14 cellular contexts compared by ENCODE assay signal in genomic region chr22:21615731-21616130, GRCh38. TPM values are rescaled to one million over a fixed set of nuclear protein-coding genes. Genes with fewer than 3 reads are reported as not detected.
DNase-seq lines count a peak whose midpoint lies in the region; ATAC-seq lines count a peak whose summit lies in the region.
"Had no signal": no experiment of that assay in that cellular context is flagged by ENCODE, and none has a peak within 500 bp of the region (broad histone marks: within the 10 kb centered on the region; RNA-seq: fewer than 3 reads in every experiment).

No MANE protein-coding gene starts in this region.

- no peaks in the 10 kb centered on the region for H3K9me3 Mint-ChIP-seq in activated CD4-positive, alpha-beta memory T cell treated with anti-CD3 and anti-CD28 coated beads for 36 hours
- H3K9me3 Mint-ChIP-seq in activated CD4-positive, alpha-beta memory T cell treated with anti-CD3 and anti-CD28 coated beads, Interleukin-2, amount 10 ng/mL, durations not matched to agents 7 days and 5 days = no peaks in the 10 kb centered on the region
- H3K9me3 Mint-ChIP-seq in IgD-negative memory B cell = no peaks in the 10 kb centered on the region
- H3K9me3 Mint-ChIP-seq in central memory CD8-positive, alpha-beta T cell = no peaks in the 10 kb centered on the region
- no peaks in the 10 kb centered on the region for H3K9me3 Mint-ChIP-seq in stimulated activated naive B cell treated with anti-CD40 and anti-IgM and Interleukin-4, amounts not matched to agents 10 μg/mL and 1 μg/mL and 100 μg/mL, for 72 hours

- no peak for ATAC-seq in central memory CD8-positive, alpha-beta T cell (replicated peaks; ENCODE audit: extremely low read depth, poor library complexity, severe bottlenecking)
- ATAC-seq in stimulated activated naive B cell treated with anti-CD40 and anti-IgM and Interleukin-4, amounts not matched to agents 10 μg/mL and 1 μg/mL and 100 μg/mL, for 72 hours (replicated peaks) = no peak

- CTCF ChIA-PET in activated CD4-positive, alpha-beta memory T cell treated with anti-CD3 and anti-CD28 coated beads for 36 hours (lab: Charles Lee) = interaction anchor here (0.8 to 2.6 kb wide), 4 partner anchors 12 to 31 kb away, joined by 3 to 14 read pairs (median 4); partner anchors contain the start of gene YDJC
- CTCF ChIA-PET in activated CD4-positive, alpha-beta memory T cell treated with anti-CD3 and anti-CD28 coated beads, Interleukin-2, amount 10 ng/mL, durations not matched to agents 7 days and 5 days (lab: Charles Lee) = interaction anchor here (1.5 to 2.3 kb wide), 2 partner anchors 13 to 31 kb away, joined by 3 to 8 read pairs; partner anchors contain the start of gene YDJC

- H3K36me3 Mint-ChIP-seq in activated CD4-positive, alpha-beta memory T cell treated with anti-CD3 and anti-CD28 coated beads for 36 hours = peaks cover 24% of the 10 kb centered on the region
- H3K36me3 Mint-ChIP-seq in activated CD4-positive, alpha-beta memory T cell treated with anti-CD3 and anti-CD28 coated beads, Interleukin-2, amount 10 ng/mL, durations not matched to agents 7 days and 5 days (ENCODE audit: low read depth) = peaks cover 35% of the 10 kb centered on the region
- H3K36me3 Mint-ChIP-seq in IgD-negative memory B cell = peaks cover 3% of the 10 kb centered on the region
- peaks cover 55% of the 10 kb centered on the region for H3K36me3 Mint-ChIP-seq in central memory CD8-positive, alpha-beta T cell (ENCODE audit: insufficient read depth)
- peaks cover 25 to 45% of the 10 kb centered on the region in 2 donors for H3K36me3 Mint-ChIP-seq in stimulated activated naive B cell treated with anti-CD40 and anti-IgM and Interleukin-4, amounts not matched to agents 10 μg/mL and 1 μg/mL and 100 μg/mL, for 72 hours

- intact Hi-C loops in activated CD4-positive, alpha-beta memory T cell treated with anti-CD3 and anti-CD28 coated beads for 36 hours (cut with micrococcal nuclease) = no loop called here

- H3K27ac Mint-ChIP-seq in activated CD4-positive, alpha-beta memory T cell treated with anti-CD3 and anti-CD28 coated beads for 36 hours = peak overlapping the region; percentile 21
- no peak overlapping the region for H3K27ac Mint-ChIP-seq in activated CD4-positive, alpha-beta memory T cell treated with anti-CD3 and anti-CD28 coated beads, Interleukin-2, amount 10 ng/mL, durations not matched to agents 7 days and 5 days
- H3K27ac Mint-ChIP-seq in IgD-negative memory B cell = peak overlapping the region in 2 of 3 donors; percentile 7 to 86
- peak overlapping the region; percentile 76 for H3K27ac Mint-ChIP-seq in central memory CD8-positive, alpha-beta T cell (ENCODE audit: low read depth)
- H3K27ac Mint-ChIP-seq in stimulated activated naive B cell treated with anti-CD40 and anti-IgM and Interleukin-4, amounts not matched to agents 10 μg/mL and 1 μg/mL and 100 μg/mL, for 72 hours = peak overlapping the region; percentile 75

- peaks cover 24% of the 10 kb centered on the region for H3K4me1 Mint-ChIP-seq in activated CD4-positive, alpha-beta memory T cell treated with anti-CD3 and anti-CD28 coated beads for 36 hours (ENCODE audit: low read depth)
- peaks cover 2% of the 10 kb centered on the region for H3K4me1 Mint-ChIP-seq in activated CD4-positive, alpha-beta memory T cell treated with anti-CD3 and anti-CD28 coated beads, Interleukin-2, amount 10 ng/mL, durations not matched to agents 7 days and 5 days
- peaks cover 26 to 31% (median 30%) of the 10 kb centered on the region in 3 donors for H3K4me1 Mint-ChIP-seq in IgD-negative memory B cell
- H3K4me1 Mint-ChIP-seq in central memory CD8-positive, alpha-beta T cell = peaks cover 42% of the 10 kb centered on the region
- H3K4me1 Mint-ChIP-seq in stimulated activated naive B cell treated with anti-CD40 and anti-IgM and Interleukin-4, amounts not matched to agents 10 μg/mL and 1 μg/mL and 100 μg/mL, for 72 hours = peaks cover 25 to 58% of the 10 kb centered on the region in 2 donors

- no peak overlapping the region for H3K4me3 Mint-ChIP-seq in activated CD4-positive, alpha-beta memory T cell treated with anti-CD3 and anti-CD28 coated beads for 36 hours
- no peak overlapping the region for H3K4me3 Mint-ChIP-seq in activated CD4-positive, alpha-beta memory T cell treated with anti-CD3 and anti-CD28 coated beads, Interleukin-2, amount 10 ng/mL, durations not matched to agents 7 days and 5 days
- H3K4me3 Mint-ChIP-seq in IgD-negative memory B cell = peak overlapping the region in 3 of 4 donors; percentile 8 to 84 (median 16)
- H3K4me3 Mint-ChIP-seq in central memory CD8-positive, alpha-beta T cell = no peak overlapping the region
- H3K4me3 Mint-ChIP-seq in stimulated activated naive B cell treated with anti-CD40 and anti-IgM and Interleukin-4, amounts not matched to agents 10 μg/mL and 1 μg/mL and 100 μg/mL, for 72 hours = no peak overlapping the region

- H3K27me3 Mint-ChIP-seq in activated CD4-positive, alpha-beta memory T cell treated with anti-CD3 and anti-CD28 coated beads for 36 hours = no peaks in the 10 kb centered on the region
- H3K27me3 Mint-ChIP-seq in activated CD4-positive, alpha-beta memory T cell treated with anti-CD3 and anti-CD28 coated beads, Interleukin-2, amount 10 ng/mL, durations not matched to agents 7 days and 5 days = no peaks in the 10 kb centered on the region
- H3K27me3 Mint-ChIP-seq in IgD-negative memory B cell = no peaks in the 10 kb centered on the region
- no peaks in the 10 kb centered on the region for H3K27me3 Mint-ChIP-seq in central memory CD8-positive, alpha-beta T cell
- H3K27me3 Mint-ChIP-seq in stimulated activated naive B cell treated with anti-CD40 and anti-IgM and Interleukin-4, amounts not matched to agents 10 μg/mL and 1 μg/mL and 100 μg/mL, for 72 hours = no peaks in the 10 kb centered on the region

- no peak for DNase-seq in activated CD4-positive, alpha-beta memory T cell treated with anti-CD3 and anti-CD28 coated beads for 36 hours
- no peak for DNase-seq in activated CD4-positive, alpha-beta memory T cell treated with anti-CD3 and anti-CD28 coated beads, Interleukin-2, amount 10 ng/mL, durations not matched to agents 7 days and 5 days
- no peak for DNase-seq in central memory CD8-positive, alpha-beta T cell (ENCODE audit: low spot score in 2 of 2)
- no peak for DNase-seq in stimulated activated naive B cell treated with anti-CD40 and anti-IgM and Interleukin-4, amounts not matched to agents 10 μg/mL and 1 μg/mL and 100 μg/mL, for 72 hours
- DNase-seq in MV-4-11 (lab: John Stamatoyannopoulos, UW) (no peak), iPS-NIHi7 (ENCODE audit: extremely low spot score) (no peak), RKO (ENCODE audit: low spot score) (no peak)
- DNase-seq: 8988T, Caco-2, KG1, NCI-H1105, NCI-H1694 treated with DMSO at 0.1 percent for 48 hours, SIG-M5 had no signal

- POLR2A ChIA-PET in activated CD4-positive, alpha-beta memory T cell treated with anti-CD3 and anti-CD28 coated beads for 36 hours (lab: Charles Lee) = no interaction called here
- POLR2A ChIA-PET in activated CD4-positive, alpha-beta memory T cell treated with anti-CD3 and anti-CD28 coated beads, Interleukin-2, amount 10 ng/mL, durations not matched to agents 7 days and 5 days (lab: Charles Lee) = interaction anchor here (1.0 to 1.2 kb wide), 2 partner anchors 18 to 27 kb away, joined by 3 read pairs; no protein-coding TSS in a partner anchor

RNA-seq across cellular contexts. Expression of gene YDJC, which starts 14.1 kb away (rescaled TPM):
- total RNA-seq in activated CD4-positive, alpha-beta memory T cell treated with anti-CD3 and anti-CD28 coated beads for 36 hours = 10 to 100 TPM; 45.3 to 47.1 TPM
- total RNA-seq in activated CD4-positive, alpha-beta memory T cell treated with anti-CD3 and anti-CD28 coated beads, Interleukin-2, amount 10 ng/mL, durations not matched to agents 7 days and 5 days = 10 to 100 TPM; 37.1 to 38.0 TPM
- polyA plus RNA-seq in IgD-negative memory B cell = 94.2 TPM

RNA-seq across cellular contexts. Expression of gene CCDC116, which starts 16.8 kb away (rescaled TPM):
- under 1 TPM; 0.27 to 0.31 TPM for total RNA-seq in activated CD4-positive, alpha-beta memory T cell treated with anti-CD3 and anti-CD28 coated beads for 36 hours
- under 1 TPM; 0.33 to 0.43 TPM for total RNA-seq in activated CD4-positive, alpha-beta memory T cell treated with anti-CD3 and anti-CD28 coated beads, Interleukin-2, amount 10 ng/mL, durations not matched to agents 7 days and 5 days
- 0.11 TPM for polyA plus RNA-seq in IgD-negative memory B cell
- total RNA-seq: Caco-2 had no signal

RNA-seq across cellular contexts. Expression of gene SDF2L1, which starts 26.4 kb away (rescaled TPM):
- total RNA-seq in activated CD4-positive, alpha-beta memory T cell treated with anti-CD3 and anti-CD28 coated beads for 36 hours = 10 to 100 TPM; 38.2 to 41.8 TPM
- total RNA-seq in activated CD4-positive, alpha-beta memory T cell treated with anti-CD3 and anti-CD28 coated beads, Interleukin-2, amount 10 ng/mL, durations not matched to agents 7 days and 5 days = 10 to 100 TPM; 61.4 to 62.1 TPM
- 61.5 TPM for polyA plus RNA-seq in IgD-negative memory B cell

RNA-seq across cellular contexts. Expression of gene UBE2L3, which starts 48.2 kb away (rescaled TPM):
- 10 to 100 TPM; 52.4 to 53.1 TPM for total RNA-seq in activated CD4-positive, alpha-beta memory T cell treated with anti-CD3 and anti-CD28 coated beads for 36 hours
- 10 to 100 TPM; 54.3 to 57.4 TPM for total RNA-seq in activated CD4-positive, alpha-beta memory T cell treated with anti-CD3 and anti-CD28 coated beads, Interleukin-2, amount 10 ng/mL, durations not matched to agents 7 days and 5 days
- 106 TPM for polyA plus RNA-seq in IgD-negative memory B cell

RNA-seq across cellular contexts. Expression of gene PPIL2, which starts 50.1 kb away (rescaled TPM):
- 10 to 100 TPM; 41.4 to 45.8 TPM for total RNA-seq in activated CD4-positive, alpha-beta memory T cell treated with anti-CD3 and anti-CD28 coated beads for 36 hours
- total RNA-seq in activated CD4-positive, alpha-beta memory T cell treated with anti-CD3 and anti-CD28 coated beads, Interleukin-2, amount 10 ng/mL, durations not matched to agents 7 days and 5 days = 10 to 100 TPM; 62.5 to 66.3 TPM
- 30.4 TPM for polyA plus RNA-seq in IgD-negative memory B cell

Comparison
In these comparisons a context has a peak if more than half of its experiments do, and no peak if none do; other contexts are left out.
1. H3K4me3 Mint-ChIP-seq: peak in IgD-negative memory B cell (3 of 4); none in activated CD4-positive, alpha-beta memory T cell treated with anti-CD3 and anti-CD28 coated beads for 36 hours (single experiment), activated CD4-positive, alpha-beta memory T cell treated with anti-CD3 and anti-CD28 coated beads, Interleukin-2, amount 10 ng/mL, durations not matched to agents 7 days and 5 days (single experiment), central memory CD8-positive, alpha-beta T cell (single experiment) and stimulated activated naive B cell treated with anti-CD40 and anti-IgM and Interleukin-4, amounts not matched to agents 10 μg/mL and 1 μg/mL and 100 μg/mL, for 72 hours (0 of 2).